In the genomic region with DNA sequence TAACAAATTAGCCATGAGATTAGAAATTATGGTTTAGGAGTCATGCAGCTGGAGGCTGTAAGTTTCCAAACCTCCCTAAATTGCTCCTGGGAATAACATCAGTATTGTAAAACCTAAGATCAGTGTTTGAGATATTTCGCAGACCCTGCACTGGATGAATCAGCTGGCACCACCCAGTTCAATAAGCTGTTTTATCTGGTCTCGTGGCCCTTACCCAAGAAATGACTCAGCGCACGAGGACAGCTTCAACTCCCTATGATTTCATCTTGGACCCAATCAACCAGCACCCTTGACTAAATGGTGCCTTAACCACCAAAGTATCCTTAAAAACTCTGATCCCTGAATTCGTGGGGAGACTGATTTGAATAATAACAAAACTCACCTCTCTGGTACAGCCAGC, we compare ENCODE assay signal across 17 cellular contexts.
DNase-seq lines count a peak whose midpoint lies in the region; ATAC-seq and TF ChIP-seq lines count a peak whose summit lies in the region.
"Had no signal": no experiment of that assay in that cellular context is flagged by ENCODE, and none has a peak within 500 bp of the region (broad histone marks: within the 10 kb centered on the region; RNA-seq: fewer than 3 reads in every experiment).

No MANE protein-coding gene starts in this region.

- H3K27me3 Mint-ChIP-seq in GM23338 (ENCODE audit: insufficient read depth, low read depth, poor library complexity): no peaks in the 10 kb centered on the region
- H3K27me3 Mint-ChIP-seq: CD4-positive, CD25-positive, alpha-beta regulatory T cell had no signal

- no peaks in the 10 kb centered on the region for H3K27me3 ChIP-seq in GM23338 (ENCODE audit: insufficient read depth)

- DNase-seq in GM23338 (ENCODE audit: low spot score) (no peak), SK-MEL-5 (ENCODE audit: low read depth, low spot score) (peak; percentile 16), epithelial cell of esophagus (ENCODE audit: low read depth) (peak; percentile 23), islet precursor cell (peak; percentile 49), GM10266 (ENCODE audit: extremely low spot score) (no peak), NCI-H2029 treated with DMSO at 0.1 percent for 48 hours (lab: John Stamatoyannopoulos, UW) (no peak), NCI-H2171 treated with DMSO at 0.1 percent for 48 hours (lab: John Stamatoyannopoulos, UW) (no peak)
- DNase-seq: Calu3; CD4-positive, CD25-positive, alpha-beta regulatory T cell; DMS79; HCEC 1CT; NCI-H146; NCI-H2081 treated with DMSO at 0.1 percent for 48 hours; NCI-H524 treated with DMSO at 0.1 percent for 48 hours; SHP77 had no signal

- H3K4me3 ChIP-seq in GM23338 (no peak overlapping the region), epithelial cell of esophagus (ENCODE audit: low read length) (no peak overlapping the region)
- H3K4me3 ChIP-seq: K562 had no signal

- no peaks in the 10 kb centered on the region for H3K9me2 ChIP-seq in GM23338 (ENCODE audit: insufficient read depth)

- no peak overlapping the region for H3K27ac Mint-ChIP-seq in GM23338
- H3K27ac Mint-ChIP-seq: CD4-positive, CD25-positive, alpha-beta regulatory T cell had no signal

- H3F3A ChIP-seq in GM23338 (replicated peaks; ENCODE audit: low read depth): no peaks in the 10 kb centered on the region

- H3K79me2 ChIP-seq in GM23338 (replicated peaks; ENCODE audit: insufficient read depth): no peaks in the 10 kb centered on the region

- H3K36me3 ChIP-seq in GM23338 (ENCODE audit: insufficient read depth): no peaks in the 10 kb centered on the region

- no peak overlapping the region for H3K4me3 Mint-ChIP-seq in GM23338
- H3K4me3 Mint-ChIP-seq: CD4-positive, CD25-positive, alpha-beta regulatory T cell had no signal

- in situ Hi-C loops in SK-MEL-5 (cut with HindIII; ENCODE audit: low pct_unique_long_range_greater_than_20kb, low sequenced_read_pairs): no loop called here

- no peak overlapping the region for H3K27ac ChIP-seq in GM23338 (ENCODE audit: low read depth)

- no peak for TF ChIP-seq CTCF in GM23338 (conservative IDR thresholded peaks at IDR 0.05; ENCODE audit: low read depth in 2 of 2)
- no peak for TF ChIP-seq CTCF in epithelial cell of esophagus (IDR thresholded peaks at IDR 0.05; ENCODE audit: insufficient read depth, low read depth, low read length, missing control alignments)
- no peak for TF ChIP-seq CTCF in GM10266 (IDR thresholded peaks at IDR 0.05; ENCODE audit: control insufficient read depth, insufficient read depth, low read depth, missing control alignments)

- H3K36me3 Mint-ChIP-seq in GM23338 (ENCODE audit: low read depth): 0 out of 3 replicates have a peak, but pooled peaks cover 4% of the 10 kb centered on the region
- H3K36me3 Mint-ChIP-seq: CD4-positive, CD25-positive, alpha-beta regulatory T cell had no signal

- no peak overlapping the region for H3K4me2 ChIP-seq in GM23338

- H3K4me1 Mint-ChIP-seq in GM23338: no peaks in the 10 kb centered on the region
- H3K4me1 Mint-ChIP-seq: CD4-positive, CD25-positive, alpha-beta regulatory T cell had no signal

- ATAC-seq in GM23338 (no peak), HG02763 (IDR thresholded peaks at IDR 0.05; ENCODE audit: unreplicated experiment) (no peak)
- ATAC-seq: K562 had no signal

- no peaks in the 10 kb centered on the region for H3K4me1 ChIP-seq in GM23338 (ENCODE audit: insufficient read depth)

- no peaks in the 10 kb centered on the region for H3K9me3 Mint-ChIP-seq in GM23338

- H2AFZ ChIP-seq in GM23338: peak overlapping the region; percentile 53; the same call in 1 of the 2 replicates

- H4K20me1 ChIP-seq in GM23338 (replicated peaks; ENCODE audit: insufficient read depth): no peaks in the 10 kb centered on the region

TF ChIP-seq in GM23338, 12 proteins besides CTCF, POLR2A, EP300 and RAD21 (continues in another document):
- TF ChIP-seq ZNF462 (CRISPR knock-in tag; IDR thresholded peaks at IDR 0.05) (no peak), JUNB (IDR thresholded peaks at IDR 0.05; ENCODE audit: unreplicated experiment) (no peak), ZNF331 (CRISPR knock-in tag; IDR thresholded peaks at IDR 0.05; ENCODE audit: low read depth) (no peak), NANOG (IDR thresholded peaks at IDR 0.05; ENCODE audit: borderline replicate concordance) (no peak), STAT1 (IDR thresholded peaks at IDR 0.05; ENCODE audit: unreplicated experiment) (no peak), EZH2phosphoT487 (IDR thresholded peaks at IDR 0.05; ENCODE audit: unreplicated experiment) (no peak), CREB1 (CRISPR knock-in tag; IDR thresholded peaks at IDR 0.05; ENCODE audit: low read depth) (no peak)
- TF ChIP-seq, protein P1, sequence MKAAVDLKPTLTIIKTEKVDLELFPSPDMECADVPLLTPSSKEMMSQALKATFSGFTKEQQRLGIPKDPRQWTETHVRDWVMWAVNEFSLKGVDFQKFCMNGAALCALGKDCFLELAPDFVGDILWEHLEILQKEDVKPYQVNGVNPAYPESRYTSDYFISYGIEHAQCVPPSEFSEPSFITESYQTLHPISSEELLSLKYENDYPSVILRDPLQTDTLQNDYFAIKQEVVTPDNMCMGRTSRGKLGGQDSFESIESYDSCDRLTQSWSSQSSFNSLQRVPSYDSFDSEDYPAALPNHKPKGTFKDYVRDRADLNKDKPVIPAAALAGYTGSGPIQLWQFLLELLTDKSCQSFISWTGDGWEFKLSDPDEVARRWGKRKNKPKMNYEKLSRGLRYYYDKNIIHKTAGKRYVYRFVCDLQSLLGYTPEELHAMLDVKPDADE (IDR thresholded peaks at IDR 0.05): no peak

Comparison
In these comparisons a context has a peak if more than half of its experiments do, and no peak if none do; other contexts are left out.
1. DNase-seq: peak in SK-MEL-5 (single experiment), epithelial cell of esophagus (single experiment) and islet precursor cell (single experiment); none in GM23338 (single experiment), GM10266 (single experiment), NCI-H2029 treated with DMSO at 0.1 percent for 48 hours (single experiment) and NCI-H2171 treated with DMSO at 0.1 percent for 48 hours (single experiment).